ENCODE assay signal across 26 cellular contexts in genomic region chr17:18928726-18929125, GRCh38. TPM values are rescaled to one million over a fixed set of nuclear protein-coding genes. Genes with fewer than 3 reads are reported as not detected.
A peak's percentile ranks its signal among the peaks of the same experiment; 100 is the strongest.
DNase-seq lines count a peak whose midpoint lies in the region; ATAC-seq, FAIRE-seq and TF ChIP-seq lines count a peak whose summit lies in the region.
"Had no signal": no experiment of that assay in that cellular context is flagged by ENCODE, and none has a peak within 500 bp of the region (broad histone marks: within the 10 kb centered on the region; RNA-seq: fewer than 3 reads in every experiment).

No MANE protein-coding gene starts in this region.

- peaks cover 6% of the 10 kb centered on the region for H3K27me3 Mint-ChIP-seq in activated naive CD4-positive, alpha-beta T cell treated with anti-CD3 and anti-CD28 coated beads, Interleukin-2, amount 10 ng/mL, durations not matched to agents 7 days and 5 days
- no peaks in the 10 kb centered on the region for H3K27me3 Mint-ChIP-seq in progenitor cell of endocrine pancreas

- POLR2A ChIA-PET in GM12878 (lab: Charles Lee), result no interaction called here

- peaks cover 10% of the 10 kb centered on the region for H3K4me1 ChIP-seq in GM12878 (ENCODE audit: control insufficient read depth, insufficient read depth, low read length)
- peaks cover 0 to 7% (median 3%) of the 10 kb centered on the region in 4 donors for H3K4me1 ChIP-seq in esophagus muscularis mucosa
- no peaks in the 10 kb centered on the region for H3K4me1 ChIP-seq in upper lobe of left lung
- H3K4me1 ChIP-seq: Caco-2 had no signal

- H3K27ac Mint-ChIP-seq in activated naive CD4-positive, alpha-beta T cell treated with anti-CD3 and anti-CD28 coated beads, Interleukin-2, amount 10 ng/mL, durations not matched to agents 7 days and 5 days, result peak overlapping the region; percentile 2
- no peak overlapping the region for H3K27ac Mint-ChIP-seq in activated naive CD4-positive, alpha-beta T cell treated with anti-CD3 and anti-CD28 coated beads, Interleukin-2, amount 50 U/mL, for 72 hours
- no peak overlapping the region for H3K27ac Mint-ChIP-seq in progenitor cell of endocrine pancreas
- H3K27ac Mint-ChIP-seq: CD14-positive monocyte had no signal

- in situ Hi-C loops in GM12878 (cut with MboI), result no loop called here

- no peak for DNase-seq in activated naive CD4-positive, alpha-beta T cell treated with anti-CD3 and anti-CD28 coated beads, Interleukin-2, amount 10 ng/mL, durations not matched to agents 7 days and 5 days
- no peak for DNase-seq in activated naive CD4-positive, alpha-beta T cell treated with anti-CD3 and anti-CD28 coated beads, Interleukin-2, amount 50 U/mL, for 72 hours (ENCODE audit: low spot score in 2 of 2)
- DNase-seq in Jurkat, Clone E6-1 (ENCODE audit: low read depth, low spot score), result peak; percentile 29
- DNase-seq in GM12878 (ENCODE audit: low read depth, low spot score) (no peak), esophagus muscularis mucosa (ENCODE audit: extremely low spot score) (no peak), progenitor cell of endocrine pancreas (ENCODE audit: low spot score, unreplicated experiment) (no peak), upper lobe of left lung (no peak)
- DNase-seq in stimulated activated naive CD4-positive, alpha-beta T cell (lab: John Stamatoyannopoulos, UW), result no peak
- DNase-seq: 8988T; GDM1; Karpas-422; MG63; NCI-H1092 treated with DMSO at 0.1 percent for 48 hours; NCI-H146; NCI-H2029 treated with DMSO at 0.1 percent for 48 hours; NCI-H2171; NCI-H446; NCI-H526 treated with DMSO at 0.1 percent for 48 hours; NK-92 treated with Interleukin-12 subunit alpha and Interleukin-12 subunit beta, amount 100 ng/mL, for 24 hours; SHP77; SK-N-SH had no signal

- TF ChIP-seq RAD21 in GM12878 (IDR thresholded peaks at IDR 0.05; ENCODE audit: insufficient read depth, low read depth, low read length), result peak; percentile 57; the same call in 1 of the 2 replicates

- SMC1A ChIA-PET in GM12878 (lab: Charles Lee; ENCODE audit: uncharacterized antibody, unreplicated experiment), result no interaction called here

- TF ChIP-seq POLR2A in GM12878 (IDR thresholded peaks at IDR 0.05; ENCODE audit: low read depth, low read length) (no peak), esophagus muscularis mucosa (IDR thresholded peaks at IDR 0.05; ENCODE audit: low read depth) (no peak), upper lobe of left lung (IDR thresholded peaks at IDR 0.05) (no peak)

- TF ChIP-seq CTCF in GM12878 (IDR thresholded peaks at IDR 0.05 in 2 of 3, conservative IDR thresholded peaks at IDR 0.05 in 1 of 3; ENCODE audit: control insufficient read depth in 2 of 3, extremely low read depth in 1 of 3, insufficient read depth in 1 of 3, low read depth in 3 of 3, low read length in 3 of 3) (peak in 2 of 3 experiments; percentile 14 to 29; a peak in 1 of 6 replicates), esophagus muscularis mucosa (IDR thresholded peaks at IDR 0.05) (no peak), progenitor cell of endocrine pancreas (IDR thresholded peaks at IDR 0.05; ENCODE audit: unreplicated experiment) (no peak), upper lobe of left lung (IDR thresholded peaks at IDR 0.05) (no peak)

- H3K36me3 ChIP-seq in GM12878 (ENCODE audit: control insufficient read depth in 2 of 2, insufficient read depth in 2 of 2, low read length in 1 of 2), result peaks cover 22 to 27% of the 10 kb centered on the region in 2 experiments
- H3K36me3 ChIP-seq in esophagus muscularis mucosa, result peaks cover 20 to 52% (median 35%) of the 10 kb centered on the region in 4 donors
- peaks cover 8 to 50% (median 35%) of the 10 kb centered on the region in 4 donors for H3K36me3 ChIP-seq in upper lobe of left lung
- H3K36me3 ChIP-seq: MG63 had no signal

- no peak for FAIRE-seq in GM12878 (lab: Jason Lieb, UNC)
- FAIRE-seq: H1 had no signal

- H3K9me3 ChIP-seq in GM12878 (replicated peaks; ENCODE audit: control insufficient read depth, insufficient read depth, low read length) (no peaks in the 10 kb centered on the region), esophagus muscularis mucosa (no peaks in the 10 kb centered on the region), upper lobe of left lung (no peaks in the 10 kb centered on the region)
- H3K9me3 ChIP-seq: Caco-2, MG63, SK-N-SH had no signal

- WGBS in GM12878 (ENCODE audit: insufficient coverage, insufficient replicate concordance, low lambda C conversion rate, missing lambda C conversion rate), result 97% methylated on average over 6 of the region's 6 CpGs
- 97% methylated on average over 6 of the region's 6 CpGs for WGBS in esophagus muscularis mucosa
- WGBS in upper lobe of left lung, 2 donors, result 93 to 95% methylated on average over 6 of the region's 6 CpGs

- no peaks in the 10 kb centered on the region for H3K9me3 Mint-ChIP-seq in activated naive CD4-positive, alpha-beta T cell treated with anti-CD3 and anti-CD28 coated beads, Interleukin-2, amount 10 ng/mL, durations not matched to agents 7 days and 5 days
- no peaks in the 10 kb centered on the region for H3K9me3 Mint-ChIP-seq in activated naive CD4-positive, alpha-beta T cell treated with anti-CD3 and anti-CD28 coated beads, Interleukin-2, amount 50 U/mL, for 72 hours
- H3K9me3 Mint-ChIP-seq in progenitor cell of endocrine pancreas (ENCODE audit: low read depth), result no peaks in the 10 kb centered on the region

- H3K4me3 ChIP-seq in Jurkat, Clone E6-1 (ENCODE audit: low read length), result no peak overlapping the region
- H3K4me3 ChIP-seq in GM12878, result no peak overlapping the region
- no peak overlapping the region for H3K4me3 ChIP-seq in esophagus muscularis mucosa
- H3K4me3 ChIP-seq in upper lobe of left lung, result no peak overlapping the region
- H3K4me3 ChIP-seq: MG63 had no signal

- no peak overlapping the region for H3K9ac ChIP-seq in GM12878 (ENCODE audit: control insufficient read depth, insufficient read depth, low read length)
- H3K9ac ChIP-seq: SK-N-SH had no signal

- BruUV-seq in GM12878 (replicated peaks; lab: Mats Ljungman, UMichigan), result no TSS peak

- H4K20me1 ChIP-seq in GM12878 (ENCODE audit: control insufficient read depth, insufficient read depth), result no peaks in the 10 kb centered on the region

- intact Hi-C loops in GM12878 (cut with micrococcal nuclease; ENCODE audit: unreplicated experiment), result no loop called here
- intact Hi-C loops in esophagus muscularis mucosa (cut with DNase I), result no loop called here

- TF ChIP-seq EP300 in GM12878 (IDR thresholded peaks at IDR 0.05; ENCODE audit: borderline replicate concordance in 1 of 2, control insufficient read depth in 1 of 2, low read depth in 2 of 2, low read length in 2 of 2) (no peak), esophagus muscularis mucosa (IDR thresholded peaks at IDR 0.05) (no peak), upper lobe of left lung (IDR thresholded peaks at IDR 0.05) (no peak)

- RAD21 ChIA-PET in GM12878 (lab: Charles Lee; ENCODE audit: unreplicated experiment), result no interaction called here

- H3K4me2 ChIP-seq in GM12878 (ENCODE audit: control insufficient read depth, insufficient read depth), result no peak overlapping the region
- H3K4me2 ChIP-seq: SK-N-SH had no signal

- H3K4me3 Mint-ChIP-seq in activated naive CD4-positive, alpha-beta T cell treated with anti-CD3 and anti-CD28 coated beads, Interleukin-2, amount 10 ng/mL, durations not matched to agents 7 days and 5 days, result no peak overlapping the region
- H3K4me3 Mint-ChIP-seq in progenitor cell of endocrine pancreas (ENCODE audit: low read depth), result no peak overlapping the region
- H3K4me3 Mint-ChIP-seq: CD14-positive monocyte had no signal

- peaks cover 45% of the 10 kb centered on the region for H3K36me3 Mint-ChIP-seq in activated naive CD4-positive, alpha-beta T cell treated with anti-CD3 and anti-CD28 coated beads, Interleukin-2, amount 10 ng/mL, durations not matched to agents 7 days and 5 days
- peaks cover 10 to 42% of the 10 kb centered on the region in 2 donors for H3K36me3 Mint-ChIP-seq in activated naive CD4-positive, alpha-beta T cell treated with anti-CD3 and anti-CD28 coated beads, Interleukin-2, amount 50 U/mL, for 72 hours
- peaks cover 19% of the 10 kb centered on the region for H3K36me3 Mint-ChIP-seq in progenitor cell of endocrine pancreas (ENCODE audit: insufficient read depth)

- CTCF ChIA-PET in activated naive CD4-positive, alpha-beta T cell treated with anti-CD3 and anti-CD28 coated beads, Interleukin-2, amount 10 ng/mL, durations not matched to agents 7 days and 5 days (lab: Charles Lee), result no interaction called here
- CTCF ChIA-PET in GM12878 (lab: Yijun Ruan, JAX), result no interaction called here

- 0 out of 2 replicates have a peak, but pooled peaks cover 1% of the 10 kb centered on the region for H3K79me2 ChIP-seq in GM12878 (ENCODE audit: control insufficient read depth, insufficient read depth, low read length)

- no peak overlapping the region for H2AFZ ChIP-seq in GM12878 (ENCODE audit: control insufficient read depth, low read depth, low read length)

- H3K27ac ChIP-seq in GM12878 (ENCODE audit: control insufficient read depth, insufficient read depth) (no peak overlapping the region), esophagus muscularis mucosa (replicated peaks in 1 of 4) (no peak overlapping the region), upper lobe of left lung (no peak overlapping the region)

- peaks cover 39% of the 10 kb centered on the region for H3K4me1 Mint-ChIP-seq in activated naive CD4-positive, alpha-beta T cell treated with anti-CD3 and anti-CD28 coated beads, Interleukin-2, amount 10 ng/mL, durations not matched to agents 7 days and 5 days
- no peaks in the 10 kb centered on the region for H3K4me1 Mint-ChIP-seq in progenitor cell of endocrine pancreas (ENCODE audit: low read depth)

- ATAC-seq in activated naive CD4-positive, alpha-beta T cell treated with anti-CD3 and anti-CD28 coated beads, Interleukin-2, amount 50 U/mL, for 72 hours, result no peak
- ATAC-seq in GM12878 (0 out of 3 replicates have a peak, but pooled peaks have one; percentile 21), upper lobe of left lung (ENCODE audit: low FRiP score in 2 of 2) (no peak)

- H3K27me3 ChIP-seq in GM12878 (replicated peaks in 1 of 2; ENCODE audit: control insufficient read depth in 2 of 2, insufficient read depth in 2 of 2, low read length in 1 of 2), result no peaks in the 10 kb centered on the region
- H3K27me3 ChIP-seq in esophagus muscularis mucosa, result no peaks in the 10 kb centered on the region
- H3K27me3 ChIP-seq in upper lobe of left lung, result no peaks in the 10 kb centered on the region
- H3K27me3 ChIP-seq: MG63 had no signal

RNA-seq across cellular contexts. Expression of gene SLC5A10, which starts 23.2 kb away (rescaled TPM):
- not detected for total RNA-seq in activated naive CD4-positive, alpha-beta T cell treated with anti-CD3 and anti-CD28 coated beads, Interleukin-2, amount 50 U/mL, for 72 hours
- polyA plus RNA-seq in Jurkat, Clone E6-1 (2012; ENCODE audit: insufficient read depth, insufficient read length), result 0.39 TPM
- total RNA-seq in GM12878 (2013; cell fraction: nucleolus; rRNA removed), result not detected in 2 replicates
- under 0.01 TPM in 1 of 2 replicates, not detected in the other for total RNA-seq in GM12878 (2014; rRNA removed)
- not detected in 2 replicates for total RNA-seq in GM12878 (2014; rRNA removed; fragmentation: Illumina TruSeq; extraction: Trizol)
- total RNA-seq in GM12878 (2021), result not detected in 2 replicates
- polyA plus RNA-seq in GM12878 (2011; ENCODE audit: low read depth), result 0.47 TPM
- polyA plus RNA-seq in GM12878 (2011; rRNA removed), result not detected in 2 replicates
- polyA plus RNA-seq in GM12878 (2011; cell fraction: cytosol; rRNA removed), result not detected in 2 replicates
- not detected in 2 replicates for polyA plus RNA-seq in GM12878 (2011; cell fraction: nucleus; rRNA removed)
- polyA plus RNA-seq in GM12878 (2012), result 1.5 and 1.6 TPM in 2 replicates
- not detected in 2 replicates for polyA plus RNA-seq in GM12878 (2014; fragmentation: Illumina TruSeq; extraction: Trizol)
- under 1 TPM; 0.03 to 0.18 TPM for polyA plus RNA-seq in GM12878 (2014; fragmentation: Nextera tagmentation; extraction: Ambion mirVana)
- polyA plus RNA-seq in GM12878 (2014; rRNA removed), result 0.03 and 0.13 TPM in 2 replicates
- under 1 TPM; 0.07 to 0.08 TPM for polyA plus RNA-seq in GM12878 (2016; fragmentation: Nextera tagmentation; extraction: Ambion mirVana)
- not detected in 2 replicates for polyA minus RNA-seq in GM12878 (2011; rRNA and poly(A)+ RNA removed)
- polyA minus RNA-seq in GM12878 (2011; cell fraction: cytosol; rRNA and poly(A)+ RNA removed), result not detected in 2 replicates
- not detected in 2 replicates for polyA minus RNA-seq in GM12878 (2011; cell fraction: nucleus; rRNA and poly(A)+ RNA removed)
- total RNA-seq in esophagus muscularis mucosa, result not detected
- not detected in 2 replicates for total RNA-seq in progenitor cell of endocrine pancreas
- total RNA-seq in upper lobe of left lung, result not detected
- total RNA-seq: OCI-LY7 had no signal
- polyA plus RNA-seq: AG04450, SK-N-SH had no signal

Comparison
In these comparisons a context has a peak if more than half of its experiments do, and no peak if none do; other contexts are left out.
1. CTCF ChIP-seq: peak in GM12878 (2 of 3); none in esophagus muscularis mucosa (0 of 3), progenitor cell of endocrine pancreas (single experiment) and upper lobe of left lung (0 of 6).